ENCODE assay signal across 1 cellular context in the genomic region with DNA sequence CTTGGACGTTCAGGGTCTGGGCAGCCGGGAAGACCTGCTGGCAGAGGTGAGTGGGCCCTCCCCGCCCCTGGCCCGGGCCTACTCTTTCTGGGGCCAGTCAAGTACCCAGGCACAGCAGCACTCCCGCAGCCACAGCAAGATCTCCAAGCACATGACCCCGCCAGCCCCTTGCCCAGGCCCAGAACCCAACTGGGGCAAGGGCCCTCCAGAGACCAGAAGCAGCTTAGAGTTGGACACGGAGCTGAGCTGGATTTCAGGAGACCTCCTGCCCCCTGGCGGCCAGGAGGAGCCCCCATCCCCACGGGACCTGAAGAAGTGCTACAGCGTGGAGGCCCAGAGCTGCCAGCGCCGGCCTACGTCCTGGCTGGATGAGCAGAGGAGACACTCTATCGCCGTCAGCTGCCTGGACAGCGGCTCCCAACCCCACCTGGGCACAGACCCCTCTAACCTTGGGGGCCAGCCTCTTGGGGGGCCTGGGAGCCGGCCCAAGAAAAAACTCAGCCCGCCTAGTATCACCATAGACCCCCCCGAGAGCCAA.
TF ChIP-seq lines count a peak whose summit lies in the region.

No MANE protein-coding gene starts in this region.

TF ChIP-seq in K562, 482 proteins besides CTCF, POLR2A, EP300 and RAD21 (continued from another document):
- no peak for TF ChIP-seq ZFP1 (CRISPR knock-in tag; IDR thresholded peaks at IDR 0.05)
- TF ChIP-seq POLR2G (IDR thresholded peaks at IDR 0.05; ENCODE audit: low read depth, low read length), result no peak
- TF ChIP-seq, protein P1, sequence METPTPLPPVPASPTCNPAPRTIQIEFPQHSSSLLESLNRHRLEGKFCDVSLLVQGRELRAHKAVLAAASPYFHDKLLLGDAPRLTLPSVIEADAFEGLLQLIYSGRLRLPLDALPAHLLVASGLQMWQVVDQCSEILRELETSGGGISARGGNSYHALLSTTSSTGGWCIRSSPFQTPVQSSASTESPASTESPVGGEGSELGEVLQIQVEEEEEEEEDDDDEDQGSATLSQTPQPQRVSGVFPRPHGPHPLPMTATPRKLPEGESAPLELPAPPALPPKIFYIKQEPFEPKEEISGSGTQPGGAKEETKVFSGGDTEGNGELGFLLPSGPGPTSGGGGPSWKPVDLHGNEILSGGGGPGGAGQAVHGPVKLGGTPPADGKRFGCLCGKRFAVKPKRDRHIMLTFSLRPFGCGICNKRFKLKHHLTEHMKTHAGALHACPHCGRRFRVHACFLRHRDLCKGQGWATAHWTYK (CRISPR knock-in tag; IDR thresholded peaks at IDR 0.05), result no peak
- TF ChIP-seq, protein P2, sequence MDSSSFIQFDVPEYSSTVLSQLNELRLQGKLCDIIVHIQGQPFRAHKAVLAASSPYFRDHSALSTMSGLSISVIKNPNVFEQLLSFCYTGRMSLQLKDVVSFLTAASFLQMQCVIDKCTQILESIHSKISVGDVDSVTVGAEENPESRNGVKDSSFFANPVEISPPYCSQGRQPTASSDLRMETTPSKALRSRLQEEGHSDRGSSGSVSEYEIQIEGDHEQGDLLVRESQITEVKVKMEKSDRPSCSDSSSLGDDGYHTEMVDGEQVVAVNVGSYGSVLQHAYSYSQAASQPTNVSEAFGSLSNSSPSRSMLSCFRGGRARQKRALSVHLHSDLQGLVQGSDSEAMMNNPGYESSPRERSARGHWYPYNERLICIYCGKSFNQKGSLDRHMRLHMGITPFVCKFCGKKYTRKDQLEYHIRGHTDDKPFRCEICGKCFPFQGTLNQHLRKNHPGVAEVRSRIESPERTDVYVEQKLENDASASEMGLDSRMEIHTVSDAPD (CRISPR knock-in tag; IDR thresholded peaks at IDR 0.05), result no peak
- no peak for TF ChIP-seq GATAD2A (IDR thresholded peaks at IDR 0.05)
- TF ChIP-seq KLF13 (tag; IDR thresholded peaks at IDR 0.05; ENCODE audit: borderline replicate concordance, low read depth), result no peak
- no peak for TF ChIP-seq E2F3 (CRISPR knock-in tag; IDR thresholded peaks at IDR 0.05)
- no peak for TF ChIP-seq BCOR (IDR thresholded peaks at IDR 0.05)
- TF ChIP-seq, protein P3, sequence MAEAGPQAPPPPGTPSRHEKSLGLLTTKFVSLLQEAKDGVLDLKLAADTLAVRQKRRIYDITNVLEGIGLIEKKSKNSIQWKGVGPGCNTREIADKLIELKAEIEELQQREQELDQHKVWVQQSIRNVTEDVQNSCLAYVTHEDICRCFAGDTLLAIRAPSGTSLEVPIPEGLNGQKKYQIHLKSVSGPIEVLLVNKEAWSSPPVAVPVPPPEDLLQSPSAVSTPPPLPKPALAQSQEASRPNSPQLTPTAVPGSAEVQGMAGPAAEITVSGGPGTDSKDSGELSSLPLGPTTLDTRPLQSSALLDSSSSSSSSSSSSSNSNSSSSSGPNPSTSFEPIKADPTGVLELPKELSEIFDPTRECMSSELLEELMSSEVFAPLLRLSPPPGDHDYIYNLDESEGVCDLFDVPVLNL (CRISPR knock-in tag; IDR thresholded peaks at IDR 0.05; ENCODE audit: low read depth), result no peak
